ENCODE assay signal across 18 cellular contexts in the genomic region with DNA sequence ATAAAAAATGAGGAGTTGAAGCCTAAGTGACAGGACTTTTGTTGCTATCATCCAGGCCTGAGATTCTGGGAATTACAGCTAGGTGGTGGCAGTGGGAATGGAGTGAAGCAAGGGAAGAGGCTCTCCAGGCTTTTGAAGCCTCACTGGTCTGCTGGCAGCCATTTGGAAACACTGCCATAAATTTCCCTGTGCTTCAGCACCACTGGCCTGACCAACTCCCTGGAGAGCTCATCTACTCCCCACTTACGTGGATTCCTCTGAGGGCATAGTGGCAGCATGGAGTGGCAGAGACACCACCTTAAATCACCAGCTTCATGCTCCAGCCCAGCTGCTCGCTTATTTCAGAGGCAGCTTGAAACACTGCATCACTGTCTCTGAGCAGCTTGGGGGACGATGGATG.
DNase-seq lines count a peak whose midpoint lies in the region; ATAC-seq, FAIRE-seq and TF ChIP-seq lines count a peak whose summit lies in the region.
"Had no signal": no experiment of that assay in that cellular context is flagged by ENCODE, and none has a peak within 500 bp of the region (broad histone marks: within the 10 kb centered on the region; RNA-seq: fewer than 3 reads in every experiment).

No MANE protein-coding gene starts in this region.

- no peak for TF ChIP-seq POLR2A in gastrocnemius medialis (IDR thresholded peaks at IDR 0.05)

- DNase-seq in ACHN (peak; percentile 50), HTR-8/SVneo (ENCODE audit: insufficient read length, low spot score) (peak; percentile 13), medulla oblongata (ENCODE audit: extremely low spot score) (peak; percentile 59), pancreas (no peak), gastrocnemius medialis (no peak), GDM1 (lab: John Stamatoyannopoulos, UW) (no peak)
- DNase-seq: activated CD4-positive, alpha-beta memory T cell treated with anti-CD3 and anti-CD28 coated beads, Interleukin-2, amount 10 ng/mL, durations not matched to agents 7 days and 5 days; activated naive CD4-positive, alpha-beta T cell treated with anti-CD3 and anti-CD28 coated beads, Interleukin-2, amount 50 U/mL, for 16 hours; BE2C; central memory CD4-positive, alpha-beta T cell; esophagus squamous epithelium; GF-D8; immature natural killer cell; MM.1S; T-helper 17 cell had no signal

- no peak for ATAC-seq in pancreas
- no peak for ATAC-seq in gastrocnemius medialis
- no peak for ATAC-seq in HG02763 (IDR thresholded peaks at IDR 0.05; ENCODE audit: unreplicated experiment)
- ATAC-seq: natural killer cell treated with Interleukin-12 subunit alpha and Interleukin-12 subunit beta and Interleukin-15 and Interleukin-18, amount 100 ng/mL, for 72 hours; T-helper 17 cell had no signal

- TF ChIP-seq CTCF in VCaP (conservative IDR thresholded peaks at IDR 0.05) = peak; percentile 49; the same call in 1 of the 2 replicates
- TF ChIP-seq CTCF in pancreas (IDR thresholded peaks at IDR 0.05) = no peak
- no peak for TF ChIP-seq CTCF in gastrocnemius medialis (IDR thresholded peaks at IDR 0.05 in 4 of 5, conservative IDR thresholded peaks at IDR 0.05 in 1 of 5)

- H3K27ac ChIP-seq in VCaP = no peak overlapping the region
- H3K27ac ChIP-seq in pancreas = no peak overlapping the region
- H3K27ac ChIP-seq in gastrocnemius medialis = no peak overlapping the region
- H3K27ac ChIP-seq: esophagus squamous epithelium had no signal

- H3K9me3 ChIP-seq in pancreas (no peaks in the 10 kb centered on the region), gastrocnemius medialis (no peaks in the 10 kb centered on the region)
- H3K9me3 ChIP-seq: BE2C, esophagus squamous epithelium had no signal

- H3K36me3 ChIP-seq in pancreas (no peaks in the 10 kb centered on the region), gastrocnemius medialis (no peaks in the 10 kb centered on the region)
- H3K36me3 ChIP-seq: BE2C, esophagus squamous epithelium had no signal

- H3K4me1 ChIP-seq in pancreas = no peaks in the 10 kb centered on the region
- H3K4me1 ChIP-seq in gastrocnemius medialis = no peaks in the 10 kb centered on the region
- H3K4me1 ChIP-seq: BE2C, esophagus squamous epithelium had no signal

- no peak for FAIRE-seq in HTR-8/SVneo (lab: Jason Lieb, UNC)
- FAIRE-seq in pancreas (lab: Jason Lieb, UNC) = no peak

- intact Hi-C loops in pancreas (cut with DNase I) = no loop called here
- intact Hi-C loops in gastrocnemius medialis (cut with DNase I; ENCODE audit: low total_unique reads) = no loop called here

- H3K4me3 ChIP-seq in pancreas (no peak overlapping the region), gastrocnemius medialis (no peak overlapping the region)
- H3K4me3 ChIP-seq: esophagus squamous epithelium had no signal

- in situ Hi-C loops in ACHN (cut with HindIII; ENCODE audit: low pct_ligation_motif_present, low pct_unique_long_range_greater_than_20kb, low sequenced_read_pairs) (no loop called here), gastrocnemius medialis (cut with MboI; ENCODE audit: low sequenced_read_pairs in 4 of 4) (no loop called here)

- 35 to 54% methylated on average over 3 of the region's 3 CpGs for WGBS in pancreas, 2 donors

- no peaks in the 10 kb centered on the region for H3K27me3 ChIP-seq in pancreas
- H3K27me3 ChIP-seq in gastrocnemius medialis = no peaks in the 10 kb centered on the region
- H3K27me3 ChIP-seq: BE2C, esophagus squamous epithelium had no signal

Comparison
In these comparisons a context has a peak if more than half of its experiments do, and no peak if none do; other contexts are left out.
1. DNase-seq: peak in ACHN (single experiment), HTR-8/SVneo (single experiment) and medulla oblongata (single experiment); none in pancreas (0 of 6), gastrocnemius medialis (0 of 2) and GDM1 (single experiment).